In genomic region chr3:163043074-163043473, GRCh38 we compare ENCODE assay signal across 11 cellular contexts.
A peak's percentile ranks its signal among the peaks of the same experiment; 100 is the strongest.
DNase-seq lines count a peak whose midpoint lies in the region; ATAC-seq and TF ChIP-seq lines count a peak whose summit lies in the region.
"Had no signal": no experiment of that assay in that cellular context is flagged by ENCODE, and none has a peak within 500 bp of the region (broad histone marks: within the 10 kb centered on the region; RNA-seq: fewer than 3 reads in every experiment).

No MANE protein-coding gene starts in this region.

- H3K27me3 Mint-ChIP-seq in nephron progenitor cell (ENCODE audit: low read depth, poor library complexity), result no peaks in the 10 kb centered on the region
- H3K27me3 Mint-ChIP-seq: stimulated activated naive CD8-positive, alpha-beta T cell treated with anti-CD3 and anti-CD28 coated beads, Interleukin-15, amount 100 ng/mL, for 72 hours had no signal

- WGBS in smooth muscle cell (ENCODE audit: low lambda C conversion rate), result 28% methylated on average over 3 of the region's 3 CpGs
- WGBS in body of pancreas, 2 donors, result 25 to 27% methylated on average over 3 of the region's 3 CpGs

- no peak overlapping the region for H3K27ac ChIP-seq in fibroblast of lung (ENCODE audit: insufficient read depth, low read length)
- no peak overlapping the region for H3K27ac ChIP-seq in smooth muscle cell (ENCODE audit: low read depth)
- no peak overlapping the region for H3K27ac ChIP-seq in body of pancreas
- H3K27ac ChIP-seq: neutrophil had no signal

- peak; percentile 11 to 49 for TF ChIP-seq CTCF in fibroblast of lung (conservative IDR thresholded peaks at IDR 0.05 in 1 of 2, IDR thresholded peaks at IDR 0.05 in 1 of 2; ENCODE audit: low read depth in 1 of 2, low read length in 2 of 2)
- peak; percentile 27 for TF ChIP-seq CTCF in smooth muscle cell (IDR thresholded peaks at IDR 0.05; ENCODE audit: borderline replicate concordance, insufficient read depth, poor library complexity, severe bottlenecking)
- no peak for TF ChIP-seq CTCF in body of pancreas (IDR thresholded peaks at IDR 0.05)
- TF ChIP-seq CTCF in nephron progenitor cell (IDR thresholded peaks at IDR 0.05), result no peak

- H3K27me3 ChIP-seq in NT2/D1 (ENCODE audit: insufficient read depth, insufficient read length) (no peaks in the 10 kb centered on the region), fibroblast of lung (ENCODE audit: control insufficient read depth, insufficient read depth, low read length) (no peaks in the 10 kb centered on the region), smooth muscle cell (ENCODE audit: low read depth) (no peaks in the 10 kb centered on the region), body of pancreas (no peaks in the 10 kb centered on the region)
- H3K27me3 ChIP-seq: neutrophil had no signal

- peaks cover 14% of the 10 kb centered on the region for H3K9me3 Mint-ChIP-seq in nephron progenitor cell
- H3K9me3 Mint-ChIP-seq: T-helper 1 cell treated with Interleukin-12 subunit alpha and Interleukin-12 subunit beta and Interleukin-4 antibody, amounts not matched to agents 30 μg/mL and 1 μg/mL, for 36 hours had no signal

- no peaks in the 10 kb centered on the region for H3F3A ChIP-seq in smooth muscle cell (ENCODE audit: low read depth)

- H3K27ac Mint-ChIP-seq in nephron progenitor cell, result no peak overlapping the region
- H3K27ac Mint-ChIP-seq: stimulated activated naive CD8-positive, alpha-beta T cell treated with anti-CD3 and anti-CD28 coated beads, Interleukin-15, amount 100 ng/mL, for 72 hours; T-helper 1 cell treated with Interleukin-12 subunit alpha and Interleukin-12 subunit beta and Interleukin-4 antibody, amounts not matched to agents 30 μg/mL and 1 μg/mL, for 36 hours had no signal

- H3K36me3 ChIP-seq in NT2/D1 (ENCODE audit: insufficient read depth, insufficient read length, low read length), result no peaks in the 10 kb centered on the region
- no peaks in the 10 kb centered on the region for H3K36me3 ChIP-seq in fibroblast of lung (ENCODE audit: control insufficient read depth, insufficient read depth, low read length)
- H3K36me3 ChIP-seq in smooth muscle cell (ENCODE audit: low read depth), result no peaks in the 10 kb centered on the region
- no peaks in the 10 kb centered on the region for H3K36me3 ChIP-seq in body of pancreas (replicated peaks in 1 of 2; ENCODE audit: insufficient read depth in 1 of 2, low read depth in 2 of 2)
- H3K36me3 ChIP-seq: neutrophil had no signal

- no peak for ATAC-seq in body of pancreas
- ATAC-seq: stimulated activated naive CD8-positive, alpha-beta T cell treated with anti-CD3 and anti-CD28 coated beads, Interleukin-15, amount 100 ng/mL, for 72 hours had no signal

- intact Hi-C loops in body of pancreas (cut with DNase I), result no loop called here

- H3K4me1 ChIP-seq in NT2/D1 (ENCODE audit: insufficient read depth, insufficient read length) (no peaks in the 10 kb centered on the region), fibroblast of lung (ENCODE audit: control insufficient read depth, extremely low read depth, insufficient read depth, low read length) (no peaks in the 10 kb centered on the region), smooth muscle cell (ENCODE audit: low read depth) (no peaks in the 10 kb centered on the region), body of pancreas (no peaks in the 10 kb centered on the region)

- DNase-seq in NCI-H82 (lab: John Stamatoyannopoulos, UW) (peak; percentile 36), NCI-H82 treated with DMSO at 0.1 percent for 48 hours (lab: John Stamatoyannopoulos, UW; ENCODE audit: unreplicated experiment) (no peak), NT2/D1 (ENCODE audit: low read depth, low spot score) (peak; percentile 32), fibroblast of lung (ENCODE audit: low read depth in 2 of 2) (peak in 1 of 2 donors; percentile 25), smooth muscle cell (lab: John Stamatoyannopoulos, UW; ENCODE audit: unreplicated experiment) (no peak), NCI-H774 (lab: John Stamatoyannopoulos, UW) (no peak), body of pancreas (no peak), nephron progenitor cell (no peak)
- DNase-seq: stimulated activated naive CD8-positive, alpha-beta T cell treated with anti-CD3 and anti-CD28 coated beads, Interleukin-15, amount 100 ng/mL, for 72 hours had no signal

- H3K9me3 ChIP-seq in NT2/D1 (ENCODE audit: insufficient read depth, low read length) (no peaks in the 10 kb centered on the region), fibroblast of lung (ENCODE audit: control insufficient read depth, insufficient read depth, low read depth, low read length) (no peaks in the 10 kb centered on the region), smooth muscle cell (replicated peaks; ENCODE audit: low read depth) (no peaks in the 10 kb centered on the region), body of pancreas (no peaks in the 10 kb centered on the region)
- H3K9me3 ChIP-seq: neutrophil had no signal

- H3K4me3 ChIP-seq in NT2/D1 (ENCODE audit: insufficient read length, low read depth) (no peak overlapping the region), fibroblast of lung (replicated peaks in 1 of 4; ENCODE audit: control extremely low read depth in 1 of 4, insufficient read depth in 1 of 4, low read depth in 3 of 4, low read length in 4 of 4) (no peak overlapping the region), smooth muscle cell (no peak overlapping the region), body of pancreas (no peak overlapping the region)

- H3K9ac ChIP-seq in NT2/D1 (ENCODE audit: insufficient read length, low read depth), result no peak overlapping the region
- H3K9ac ChIP-seq in fibroblast of lung (ENCODE audit: insufficient read depth, low read length), result no peak overlapping the region
- no peak overlapping the region for H3K9ac ChIP-seq in smooth muscle cell (ENCODE audit: low read depth)

- peaks cover 6% of the 10 kb centered on the region for H3K36me3 Mint-ChIP-seq in nephron progenitor cell (ENCODE audit: low read depth)

- H2AFZ ChIP-seq in fibroblast of lung (ENCODE audit: low read length) (no peak overlapping the region), smooth muscle cell (ENCODE audit: low read depth) (no peak overlapping the region)

- no peak overlapping the region for H3K4me3 Mint-ChIP-seq in nephron progenitor cell
- H3K4me3 Mint-ChIP-seq: stimulated activated naive CD8-positive, alpha-beta T cell treated with anti-CD3 and anti-CD28 coated beads, Interleukin-15, amount 100 ng/mL, for 72 hours; T-helper 1 cell treated with Interleukin-12 subunit alpha and Interleukin-12 subunit beta and Interleukin-4 antibody, amounts not matched to agents 30 μg/mL and 1 μg/mL, for 36 hours had no signal

- H3K79me2 ChIP-seq in fibroblast of lung (ENCODE audit: control insufficient read depth, insufficient read depth, low read length), result no peaks in the 10 kb centered on the region
- no peaks in the 10 kb centered on the region for H3K79me2 ChIP-seq in smooth muscle cell (ENCODE audit: low read depth)

- H3K4me2 ChIP-seq in fibroblast of lung (ENCODE audit: extremely low read depth, insufficient read depth, low read length), result no peak overlapping the region
- H3K4me2 ChIP-seq in smooth muscle cell, result no peak overlapping the region

- H4K20me1 ChIP-seq in fibroblast of lung (ENCODE audit: control insufficient read depth, extremely low read depth, insufficient read depth, low read length) (no peaks in the 10 kb centered on the region), smooth muscle cell (ENCODE audit: low read depth) (no peaks in the 10 kb centered on the region)

- TF ChIP-seq POLR2A in body of pancreas (IDR thresholded peaks at IDR 0.05), result no peak

- H3K4me1 Mint-ChIP-seq in nephron progenitor cell, result peaks cover 8% of the 10 kb centered on the region
- H3K4me1 Mint-ChIP-seq: stimulated activated naive CD8-positive, alpha-beta T cell treated with anti-CD3 and anti-CD28 coated beads, Interleukin-15, amount 100 ng/mL, for 72 hours had no signal

Comparison
In these comparisons a context has a peak if more than half of its experiments do, and no peak if none do; other contexts are left out.
1. DNase-seq: peak in NCI-H82 (single experiment) and NT2/D1 (single experiment); none in NCI-H82 treated with DMSO at 0.1 percent for 48 hours (single experiment), smooth muscle cell (single experiment), NCI-H774 (single experiment), body of pancreas (0 of 4) and nephron progenitor cell (single experiment).
2. CTCF ChIP-seq: peak in fibroblast of lung (2 of 2) and smooth muscle cell (single experiment); none in body of pancreas (0 of 7) and nephron progenitor cell (single experiment).